9 cellular contexts compared by ENCODE assay signal in the genomic region with DNA sequence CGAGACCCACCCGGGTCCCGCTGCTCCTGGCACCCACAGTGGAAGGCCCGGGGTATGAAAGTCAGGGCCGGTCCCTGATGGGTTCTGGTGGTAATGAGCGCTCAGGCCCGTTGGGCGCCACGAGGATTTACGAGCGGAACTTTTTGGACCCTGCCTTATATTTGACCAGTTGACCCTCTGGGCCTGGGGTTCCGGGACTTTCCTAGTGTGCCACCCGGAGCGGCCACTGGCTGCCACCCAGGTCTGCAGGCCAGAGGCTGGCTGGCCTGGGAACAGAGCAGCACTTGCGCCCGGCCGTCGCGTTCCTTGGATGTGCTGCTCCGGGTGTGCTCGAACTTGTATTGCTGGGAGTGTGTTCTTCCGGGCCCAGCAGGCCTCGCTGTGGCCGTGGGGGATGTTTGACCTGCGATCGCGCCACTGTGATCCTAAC. TPM values are rescaled to one million over a fixed set of nuclear protein-coding genes. Genes with fewer than 3 reads are reported as not detected.
DNase-seq lines count a peak whose midpoint lies in the region; ATAC-seq and TF ChIP-seq lines count a peak whose summit lies in the region.
"Had no signal": no experiment of that assay in that cellular context is flagged by ENCODE, and none has a peak within 500 bp of the region (broad histone marks: within the 10 kb centered on the region; RNA-seq: fewer than 3 reads in every experiment).

No MANE protein-coding gene starts in this region.

- H3K27ac ChIP-seq in PC-3 (ENCODE audit: low read length): peak overlapping the region; percentile 97
- peak overlapping the region; percentile 77 for H3K27ac ChIP-seq in muscle layer of duodenum (ENCODE audit: low read length)

- intact Hi-C loops in PC-3 (cut with micrococcal nuclease): loop anchor here (5.0 to 10.0 kb wide), 2 partner anchors 105 to 218 kb away; partner anchors contain the start of gene F2R

- POLR2A ChIA-PET in PC-3 (lab: Charles Lee; ENCODE audit: unreplicated experiment): interaction anchor here (0.7 to 1.0 kb wide), 2 partner anchors 13 to 18 kb away, joined by 3 to 8 read pairs; no protein-coding TSS in a partner anchor

- TF ChIP-seq CTCF in PC-3 (conservative IDR thresholded peaks at IDR 0.05; ENCODE audit: low read depth, low read length) (no peak), epithelial cell of proximal tubule (conservative IDR thresholded peaks at IDR 0.05; ENCODE audit: low read depth, low read length) (no peak)

- peak overlapping the region; percentile 79 for H3K4me3 ChIP-seq in PC-3 (ENCODE audit: low read length)
- H3K4me3 ChIP-seq in epithelial cell of proximal tubule (ENCODE audit: low read depth, low read length): peak overlapping the region; percentile 85
- H3K4me3 ChIP-seq in muscle layer of duodenum (ENCODE audit: low read depth in 1 of 2, low read length in 2 of 2): peak overlapping the region; percentile 74 to 84

- BruUV-seq in PC-3 (replicated peaks; lab: Mats Ljungman, UMichigan): no TSS peak

- CTCF ChIA-PET in PC-3 (lab: Charles Lee): interaction anchor here (1.3 to 1.6 kb wide), 2 partner anchors 45 kb away, joined by 5 to 9 read pairs; no protein-coding TSS in a partner anchor

- peaks cover 63% of the 10 kb centered on the region for H3K79me2 ChIP-seq in PC-3 (ENCODE audit: low read length)

- DNase-seq in ACHN: peak; percentile 25
- no peak for DNase-seq in PC-3
- DNase-seq in epithelial cell of proximal tubule (ENCODE audit: low read depth): no peak
- DNase-seq in NCI-H1930 (lab: John Stamatoyannopoulos, UW): no peak
- no peak for DNase-seq in D341Med (ENCODE audit: low spot score)
- DNase-seq in NOMO-1 treated with dmso at 0.1 percent for 144 hours (lab: John Stamatoyannopoulos, UW; ENCODE audit: unreplicated experiment): no peak

- peaks cover 52% of the 10 kb centered on the region for H4K20me1 ChIP-seq in PC-3 (ENCODE audit: low read length)

- H2AFZ ChIP-seq in PC-3 (ENCODE audit: low read length): no peak overlapping the region

- no peak for ATAC-seq in PC-3
- no peak for ATAC-seq in HG03571 (IDR thresholded peaks at IDR 0.05; ENCODE audit: unreplicated experiment)

- H3F3A ChIP-seq in PC-3 (ENCODE audit: low read length, unreplicated experiment): peaks cover 2% of the 10 kb centered on the region

- peak overlapping the region; percentile 88 for H3K4me2 ChIP-seq in PC-3 (ENCODE audit: low read length)

- H3K4me1 ChIP-seq in PC-3 (ENCODE audit: insufficient read depth, low read length): peaks cover 58% of the 10 kb centered on the region
- H3K4me1 ChIP-seq in muscle layer of duodenum (ENCODE audit: control insufficient read depth in 1 of 2, insufficient read depth in 2 of 2, low read length in 2 of 2): peaks cover 0 to 16% of the 10 kb centered on the region in 2 donors

- H3K9ac ChIP-seq in PC-3 (ENCODE audit: low read length): peak overlapping the region; percentile 100

- H3K9me3 ChIP-seq in PC-3 (ENCODE audit: low read length) (no peaks in the 10 kb centered on the region), muscle layer of duodenum (ENCODE audit: control insufficient read depth in 1 of 2, low read length in 2 of 2) (peaks cover 0 to 3% of the 10 kb centered on the region in 2 donors)

- H3K27me3 ChIP-seq in PC-3 (ENCODE audit: low read length) (no peaks in the 10 kb centered on the region), muscle layer of duodenum (ENCODE audit: low read depth, low read length) (peaks cover 16% of the 10 kb centered on the region)

- in situ Hi-C loops in ACHN (cut with HindIII; ENCODE audit: low pct_ligation_motif_present, low pct_unique_long_range_greater_than_20kb, low sequenced_read_pairs): no loop called here

- H3K9me2 ChIP-seq in PC-3 (replicated peaks; ENCODE audit: low read length): no peaks in the 10 kb centered on the region

- H3K36me3 ChIP-seq in PC-3 (ENCODE audit: low read depth, low read length) (peaks cover 15% of the 10 kb centered on the region), muscle layer of duodenum (ENCODE audit: control insufficient read depth in 1 of 2, insufficient read depth in 2 of 2, low read length in 2 of 2) (no peaks in the 10 kb centered on the region)

RNA-seq across cellular contexts. Expression of gene F2RL1, which starts 1.0 kb away (rescaled TPM):
- total RNA-seq in PC-3 (2014; rRNA removed) (163 and 167 TPM in 2 replicates), epithelial cell of proximal tubule (91.6 and 112 TPM in 2 replicates)

RNA-seq across cellular contexts. Expression of gene S100Z, which starts 29.9 kb away (rescaled TPM):
- 0.11 TPM in 1 of 2 replicates, not detected in the other for total RNA-seq in PC-3 (2014; rRNA removed)
- total RNA-seq in epithelial cell of proximal tubule: not detected in 2 replicates
- total RNA-seq: skeletal muscle tissue had no signal
